21 cellular contexts compared by ENCODE assay signal in the genomic region with DNA sequence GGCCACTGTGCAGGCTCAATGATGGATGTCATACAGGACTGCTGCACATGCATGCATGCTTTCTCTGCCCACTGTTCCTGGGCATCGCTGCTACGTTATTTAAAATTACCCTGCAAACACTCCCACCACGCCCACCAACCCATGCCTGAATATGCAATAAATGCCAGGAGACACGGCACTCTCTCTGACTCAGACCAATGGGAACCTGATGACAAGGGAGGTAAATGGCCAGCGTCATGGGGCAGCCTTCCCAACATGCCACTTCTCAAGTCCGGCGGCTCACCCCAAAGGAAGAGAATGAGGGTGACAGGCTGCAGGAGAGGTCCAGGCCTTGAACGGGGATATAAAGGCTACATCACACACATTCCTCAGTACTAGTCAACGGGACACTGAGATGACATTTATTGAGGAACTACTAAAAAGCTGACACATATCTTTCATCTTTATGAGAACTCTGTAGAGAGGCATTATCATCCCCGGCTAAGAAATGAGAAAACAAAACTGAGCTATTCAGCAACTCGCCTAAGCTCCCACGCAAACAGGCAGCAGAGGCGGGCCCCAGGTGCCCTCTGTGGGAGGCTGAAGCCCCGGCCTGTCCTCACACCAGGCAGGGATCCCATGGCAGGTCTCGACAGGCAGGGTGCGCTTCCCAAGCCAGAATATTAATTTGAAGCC.
DNase-seq lines count a peak whose midpoint lies in the region; ATAC-seq and TF ChIP-seq lines count a peak whose summit lies in the region.
"Had no signal": no experiment of that assay in that cellular context is flagged by ENCODE, and none has a peak within 500 bp of the region (broad histone marks: within the 10 kb centered on the region; RNA-seq: fewer than 3 reads in every experiment).

No MANE protein-coding gene starts in this region.

- CTCF ChIA-PET in activated naive CD4-positive, alpha-beta T cell treated with anti-CD3 and anti-CD28 coated beads for 36 hours (lab: Charles Lee) = interaction anchor here (1.8 kb wide), 1 partner anchor 17 kb away, joined by 4 read pairs; no protein-coding TSS in a partner anchor
- CTCF ChIA-PET in PC-3 (lab: Charles Lee) = no interaction called here
- CTCF ChIA-PET in naive thymus-derived CD4-positive, alpha-beta T cell (lab: Charles Lee) = no interaction called here

- peak; percentile 28 for DNase-seq in activated naive CD4-positive, alpha-beta T cell treated with Interleukin-2 at 50 U/mL for 16 hours
- DNase-seq in activated naive CD4-positive, alpha-beta T cell treated with anti-CD3 and anti-CD28 coated beads for 36 hours = no peak
- DNase-seq in PC-3 (no peak), NCI-H2171 treated with DMSO at 0.1 percent for 48 hours (lab: John Stamatoyannopoulos, UW) (no peak), GDM1 (lab: John Stamatoyannopoulos, UW) (no peak), Karpas-422 (no peak)
- DNase-seq in naive thymus-derived CD4-positive, alpha-beta T cell = no peak
- DNase-seq: activated CD4-positive, alpha-beta T cell treated with anti-CD3 and anti-CD28 coated beads for 1 hour; central memory CD4-positive, alpha-beta T cell; effector memory CD4-positive, alpha-beta T cell; hypothalamus; kidney glomerular epithelial cell; NCI-H187 treated with DMSO at 0.1 percent for 48 hours; SJCRH30; stimulated activated CD4-positive, alpha-beta T cell treated with anti-CD3 and anti-CD28 coated beads, Interleukin-12 subunit alpha, Interleukin-12 subunit beta, amount 100 ng/mL, for 4 hours had no signal

- H3K36me3 Mint-ChIP-seq in activated naive CD4-positive, alpha-beta T cell treated with anti-CD3 and anti-CD28 coated beads for 36 hours (ENCODE audit: low read depth) = peaks cover 2% of the 10 kb centered on the region
- peaks cover 0 to 18% (median 4%) of the 10 kb centered on the region in 5 donors for H3K36me3 Mint-ChIP-seq in naive thymus-derived CD4-positive, alpha-beta T cell
- H3K36me3 Mint-ChIP-seq: mesothelial cell of epicardium had no signal

- TF ChIP-seq CTCF in PC-3 (conservative IDR thresholded peaks at IDR 0.05; ENCODE audit: low read depth, low read length) = no peak

- H3K4me3 Mint-ChIP-seq in activated naive CD4-positive, alpha-beta T cell treated with anti-CD3 and anti-CD28 coated beads for 36 hours = no peak overlapping the region
- peak overlapping the region in 1 of 10 donors; percentile 12 for H3K4me3 Mint-ChIP-seq in naive thymus-derived CD4-positive, alpha-beta T cell
- H3K4me3 Mint-ChIP-seq: mesothelial cell of epicardium; stimulated activated naive CD8-positive, alpha-beta T cell treated with anti-CD3 and anti-CD28 coated beads, Interleukin-15, Interleukin-2, amounts not matched to agents 100 ng/mL and 50 ng/mL, for 24 hours; T-helper 2 cell treated with Interferon-gamma antibody and Interleukin-4, amounts not matched to agents 5 μg/mL and 100 μg/mL, for 36 hours had no signal

- TSS peak; percentile 20 for BruUV-seq in PC-3 (replicated peaks; lab: Mats Ljungman, UMichigan)

- WGBS in thymus = 75% methylated on average over 16 of the region's 16 CpGs

- H3K9me2 ChIP-seq in PC-3 (replicated peaks; ENCODE audit: low read length) = no peaks in the 10 kb centered on the region
- no peaks in the 10 kb centered on the region for H3K9me2 ChIP-seq in Karpas-422 (replicated peaks; ENCODE audit: insufficient read depth, low read length)

- H3K9ac ChIP-seq in PC-3 (ENCODE audit: low read length) (no peak overlapping the region), Karpas-422 (ENCODE audit: low read length) (no peak overlapping the region)
- H3K9ac ChIP-seq: parathyroid adenoma had no signal

- H3K4me1 ChIP-seq in PC-3 (ENCODE audit: insufficient read depth, low read length) (no peaks in the 10 kb centered on the region), thymus (ENCODE audit: control insufficient read depth, insufficient read depth, low read length) (peaks cover 51% of the 10 kb centered on the region), Karpas-422 (ENCODE audit: low read length) (no peaks in the 10 kb centered on the region)
- H3K4me1 ChIP-seq in naive thymus-derived CD4-positive, alpha-beta T cell (ENCODE audit: control insufficient read depth in 2 of 2, insufficient read depth in 2 of 2, low read length in 2 of 2) = peaks cover 10 to 31% of the 10 kb centered on the region in 2 donors
- H3K4me1 ChIP-seq: HAP-1, SJCRH30 had no signal

- H3K79me2 ChIP-seq in PC-3 (ENCODE audit: low read length) = no peaks in the 10 kb centered on the region
- H3K79me2 ChIP-seq in Karpas-422 (ENCODE audit: low read length) = no peaks in the 10 kb centered on the region

- H3K36me3 ChIP-seq in PC-3 (ENCODE audit: low read depth, low read length) (no peaks in the 10 kb centered on the region), thymus (ENCODE audit: control insufficient read depth, insufficient read depth) (no peaks in the 10 kb centered on the region), Karpas-422 (ENCODE audit: insufficient read depth, low read length) (no peaks in the 10 kb centered on the region)
- no peaks in the 10 kb centered on the region for H3K36me3 ChIP-seq in naive thymus-derived CD4-positive, alpha-beta T cell (ENCODE audit: control insufficient read depth in 2 of 3, insufficient read depth in 3 of 3, low read length in 3 of 3)
- H3K36me3 ChIP-seq: HAP-1, SJCRH30 had no signal

- no peak overlapping the region for H3K4me2 ChIP-seq in PC-3 (ENCODE audit: low read length)
- no peak overlapping the region for H3K4me2 ChIP-seq in Karpas-422 (ENCODE audit: low read depth, low read length, poor library complexity, severe bottlenecking)

- H3K27ac ChIP-seq in PC-3 (ENCODE audit: low read length) (no peak overlapping the region), thymus (ENCODE audit: low read depth) (peak overlapping the region; percentile 46), Karpas-422 (ENCODE audit: low read length) (no peak overlapping the region)
- H3K27ac ChIP-seq in naive thymus-derived CD4-positive, alpha-beta T cell (ENCODE audit: low read depth, low read length) = no peak overlapping the region
- H3K27ac ChIP-seq: parathyroid adenoma, SJCRH30 had no signal

- ATAC-seq in PC-3 = no peak
- ATAC-seq in naive thymus-derived CD4-positive, alpha-beta T cell = no peak

- no peak overlapping the region for H2AFZ ChIP-seq in PC-3 (ENCODE audit: low read length)
- H2AFZ ChIP-seq in Karpas-422 (ENCODE audit: low read length) = no peak overlapping the region
- H2AFZ ChIP-seq: parathyroid adenoma had no signal

- no peaks in the 10 kb centered on the region for H3F3A ChIP-seq in PC-3 (ENCODE audit: low read length, unreplicated experiment)

- H3K4me3 ChIP-seq in PC-3 (ENCODE audit: low read length) = no peak overlapping the region
- H3K4me3 ChIP-seq in naive thymus-derived CD4-positive, alpha-beta T cell (ENCODE audit: low read length) = no peak overlapping the region
- no peak overlapping the region for H3K4me3 ChIP-seq in thymus (ENCODE audit: low read length)
- H3K4me3 ChIP-seq in Karpas-422 (ENCODE audit: low read length) = no peak overlapping the region
- H3K4me3 ChIP-seq: HAP-1, SJCRH30 had no signal

- H3K4me1 Mint-ChIP-seq in activated naive CD4-positive, alpha-beta T cell treated with anti-CD3 and anti-CD28 coated beads for 36 hours (ENCODE audit: low read depth) = peaks cover 59% of the 10 kb centered on the region
- peaks cover 24 to 86% (median 67%) of the 10 kb centered on the region in 7 donors for H3K4me1 Mint-ChIP-seq in naive thymus-derived CD4-positive, alpha-beta T cell

- H3K9me3 ChIP-seq in PC-3 (ENCODE audit: low read length) = no peaks in the 10 kb centered on the region
- no peaks in the 10 kb centered on the region for H3K9me3 ChIP-seq in naive thymus-derived CD4-positive, alpha-beta T cell (ENCODE audit: control insufficient read depth in 2 of 3, low read length in 3 of 3)
- H3K9me3 ChIP-seq in thymus (ENCODE audit: control insufficient read depth) = no peaks in the 10 kb centered on the region
- no peaks in the 10 kb centered on the region for H3K9me3 ChIP-seq in Karpas-422 (ENCODE audit: low read length)
- H3K9me3 ChIP-seq: HAP-1, SJCRH30 had no signal

- no peaks in the 10 kb centered on the region for H3K27me3 Mint-ChIP-seq in activated naive CD4-positive, alpha-beta T cell treated with anti-CD3 and anti-CD28 coated beads for 36 hours (ENCODE audit: low read depth)
- H3K27me3 Mint-ChIP-seq in naive thymus-derived CD4-positive, alpha-beta T cell = no peaks in the 10 kb centered on the region
- H3K27me3 Mint-ChIP-seq: stimulated activated naive CD8-positive, alpha-beta T cell treated with anti-CD3 and anti-CD28 coated beads, Interleukin-15, Interleukin-2, amounts not matched to agents 100 ng/mL and 50 ng/mL, for 24 hours had no signal

- H4K20me1 ChIP-seq in PC-3 (ENCODE audit: low read length) (no peaks in the 10 kb centered on the region), Karpas-422 (ENCODE audit: insufficient read depth, low read depth, low read length) (peaks cover 35% of the 10 kb centered on the region; the same call in 1 of the 2 replicates)

- no peaks in the 10 kb centered on the region for H3K27me3 ChIP-seq in PC-3 (ENCODE audit: low read length)
- no peaks in the 10 kb centered on the region for H3K27me3 ChIP-seq in naive thymus-derived CD4-positive, alpha-beta T cell (ENCODE audit: control insufficient read depth in 2 of 2, insufficient read depth in 2 of 2, low read length in 2 of 2)
- H3K27me3 ChIP-seq in thymus (ENCODE audit: control insufficient read depth, insufficient read depth) = no peaks in the 10 kb centered on the region
- no peaks in the 10 kb centered on the region for H3K27me3 ChIP-seq in Karpas-422 (ENCODE audit: low read length)
- H3K27me3 ChIP-seq: SJCRH30 had no signal

- POLR2A ChIA-PET in PC-3 (lab: Charles Lee; ENCODE audit: unreplicated experiment) = no interaction called here
- POLR2A ChIA-PET in naive thymus-derived CD4-positive, alpha-beta T cell (lab: Charles Lee) = interaction anchor here (0.8 to 3.6 kb wide), 5 partner anchors 8 to 167 kb away, joined by 3 to 14 read pairs (median 4); no protein-coding TSS in a partner anchor

- no peaks in the 10 kb centered on the region for H3K9me3 Mint-ChIP-seq in activated naive CD4-positive, alpha-beta T cell treated with anti-CD3 and anti-CD28 coated beads for 36 hours
- H3K9me3 Mint-ChIP-seq in naive thymus-derived CD4-positive, alpha-beta T cell = no peaks in the 10 kb centered on the region
- H3K9me3 Mint-ChIP-seq: mesothelial cell of epicardium; stimulated activated naive CD8-positive, alpha-beta T cell treated with anti-CD3 and anti-CD28 coated beads, Interleukin-15, Interleukin-2, amounts not matched to agents 100 ng/mL and 50 ng/mL, for 24 hours; T-helper 2 cell treated with Interferon-gamma antibody and Interleukin-4, amounts not matched to agents 5 μg/mL and 100 μg/mL, for 36 hours had no signal

- intact Hi-C loops in activated naive CD4-positive, alpha-beta T cell treated with anti-CD3 and anti-CD28 coated beads for 36 hours (cut with micrococcal nuclease) = no loop called here
- intact Hi-C loops in PC-3 (cut with micrococcal nuclease) = no loop called here
- intact Hi-C loops in naive thymus-derived CD4-positive, alpha-beta T cell (cut with micrococcal nuclease) = loop anchor here in 1 of 2 donors (10.0 kb wide), 1 partner anchor 49 kb away; no protein-coding TSS in a partner anchor

- no peak overlapping the region for H3K27ac Mint-ChIP-seq in activated naive CD4-positive, alpha-beta T cell treated with anti-CD3 and anti-CD28 coated beads for 36 hours
- peak overlapping the region in 5 of 9 donors; percentile 21 to 87 (median 74) for H3K27ac Mint-ChIP-seq in naive thymus-derived CD4-positive, alpha-beta T cell
- H3K27ac Mint-ChIP-seq: mesothelial cell of epicardium; stimulated activated naive CD8-positive, alpha-beta T cell treated with anti-CD3 and anti-CD28 coated beads, Interleukin-15, Interleukin-2, amounts not matched to agents 100 ng/mL and 50 ng/mL, for 24 hours; T-helper 2 cell treated with Interferon-gamma antibody and Interleukin-4, amounts not matched to agents 5 μg/mL and 100 μg/mL, for 36 hours had no signal
